17 cellular contexts compared by ENCODE assay signal in genomic region chr1:243903023-243903422, GRCh38.
"Had no signal": no experiment of that assay in that cellular context is flagged by ENCODE, and none has a peak within 500 bp of the region (broad histone marks: within the 10 kb centered on the region; RNA-seq: fewer than 3 reads in every experiment).

No MANE protein-coding gene starts in this region.

- DNase-seq: activated CD4-positive, alpha-beta memory T cell treated with anti-CD3 and anti-CD28 coated beads, Interleukin-2, amount 10 ng/mL, durations not matched to agents 7 days and 5 days; activated CD4-positive, alpha-beta T cell treated with anti-CD3 and anti-CD28 coated beads for 48 hours; activated CD4-positive, CD25-positive, alpha-beta regulatory T cell; activated CD8-positive, alpha-beta memory T cell treated with anti-CD3 and anti-CD28 coated beads, Interleukin-2, amount 10 ng/mL, durations not matched to agents 7 days and 5 days; body of pancreas; erythroblast; gastrocnemius medialis; heart left ventricle; immature natural killer cell; mesendoderm; naive thymus-derived CD8-positive, alpha-beta T cell; ovary; sigmoid colon; stimulated activated CD4-positive, alpha-beta T cell treated with anti-CD3 and anti-CD28 coated beads, Interleukin-4, amount 100 ng/mL, for 24 hours; T-cell; thyroid gland had no signal

- H3K27ac ChIP-seq: body of pancreas, gastrocnemius medialis, heart left ventricle, ovary, sigmoid colon, thyroid gland had no signal

- ATAC-seq: activated CD8-positive, alpha-beta memory T cell treated with anti-CD3 and anti-CD28 coated beads, Interleukin-2, amount 10 ng/mL, durations not matched to agents 7 days and 5 days; body of pancreas; gastrocnemius medialis; heart left ventricle; naive thymus-derived CD8-positive, alpha-beta T cell; stimulated activated effector memory CD8-positive, alpha-beta T cell treated with anti-CD3 and anti-CD28 coated beads, Interleukin-12 subunit alpha, Interleukin-12 subunit beta, amount 100 ng/mL, for 72 hours; T-cell had no signal

- H3K27me3 ChIP-seq: ovary, sigmoid colon, thyroid gland had no signal
